36 cellular contexts compared by ENCODE assay signal in genomic region chr16:86205521-86206245, GRCh38.
"Had no signal": no experiment of that assay in that cellular context is flagged by ENCODE, and none has a peak within 500 bp of the region (broad histone marks: within the 10 kb centered on the region; RNA-seq: fewer than 3 reads in every experiment).

No MANE protein-coding gene starts in this region.

- H3K4me3 ChIP-seq: ascending aorta, Peyer's patch had no signal

- H3K9me3 ChIP-seq: ascending aorta, Peyer's patch had no signal

- DNase-seq: activated CD4-positive, alpha-beta T cell treated with anti-CD3 and anti-CD28 coated beads for 36 hours; activated CD4-positive, alpha-beta T cell treated with anti-CD3 and anti-CD28 coated beads, Interleukin-2, amount 10 ng/mL, durations not matched to agents 7 days and 5 days; activated CD4-positive, alpha-beta T cell treated with anti-CD3 and anti-CD28 coated beads, Interleukin-2, amount 50 U/mL, for 48 hours; activated CD8-positive, alpha-beta T cell treated with anti-CD3 and anti-CD28 coated beads, Interleukin-2, amount 10 ng/mL, durations not matched to agents 7 days and 5 days; activated gamma-delta T cell; activated naive CD4-positive, alpha-beta T cell treated with Interleukin-2 at 50 U/mL for 16 hours; activated naive CD8-positive, alpha-beta T cell treated with anti-CD3 and anti-CD28 coated beads, Interleukin-2, amount 10 ng/mL, durations not matched to agents 7 days and 5 days; activated T-cell treated with anti-CD3 and anti-CD28 coated beads, Interleukin-2, amount 50 U/mL, for 24 hours; amygdala; Karpas-422; KBM-7; NCI-H1105; NCI-H1417 treated with DMSO at 0.1 percent for 48 hours; NCI-H187 treated with DMSO at 0.1 percent for 48 hours; NCI-H2081; NCI-H2171 treated with DMSO at 0.1 percent for 48 hours; NCI-H2227 treated with DMSO at 0.1 percent for 48 hours; NCI-H446 treated with DMSO at 0.1 percent for 48 hours; NCI-H524; NCI-H69; NK-92 treated with Interleukin-12 subunit alpha and Interleukin-12 subunit beta, amount 100 ng/mL, for 24 hours; PC-3; Peyer's patch; RPMI8226; SHP77 treated with DMSO at 0.1 percent for 48 hours; SW 1271; T-helper 1 cell; T-helper 2 cell; T-helper 9 cell had no signal

- H3K4me3 Mint-ChIP-seq: activated CD4-positive, alpha-beta T cell treated with anti-CD3 and anti-CD28 coated beads for 36 hours; activated CD4-positive, alpha-beta T cell treated with anti-CD3 and anti-CD28 coated beads, Interleukin-2, amount 10 ng/mL, durations not matched to agents 7 days and 5 days; activated CD8-positive, alpha-beta T cell treated with anti-CD3 and anti-CD28 coated beads, Interleukin-2, amount 10 ng/mL, durations not matched to agents 7 days and 5 days; activated naive CD4-positive, alpha-beta T cell treated with anti-CD3 and anti-CD28 coated beads, Interleukin-2, amount 50 U/mL, for 24 hours; activated naive CD8-positive, alpha-beta T cell treated with anti-CD3 and anti-CD28 coated beads, Interleukin-2, amount 10 ng/mL, durations not matched to agents 7 days and 5 days; activated T-cell treated with anti-CD3 and anti-CD28 coated beads, Interleukin-2, amount 50 U/mL, for 24 hours; IgD-negative memory B cell; WTC11 had no signal

- H3K4me1 ChIP-seq: ascending aorta had no signal

- ATAC-seq: activated CD4-positive, alpha-beta T cell treated with anti-CD3 and anti-CD28 coated beads for 36 hours; activated CD4-positive, CD25-positive, alpha-beta regulatory T cell treated with anti-CD3 and anti-CD28 coated beads, Interleukin-2, amount 50 U/mL, for 24 hours; activated CD8-positive, alpha-beta T cell treated with anti-CD3 and anti-CD28 coated beads, Interleukin-2, amount 10 ng/mL, durations not matched to agents 7 days and 5 days; PC-3; SK-N-SH treated with all-trans-retinoic acid at 6 μM for 48 hours; WTC11 had no signal

- H3K36me3 ChIP-seq: ascending aorta, Peyer's patch had no signal

- H3K36me3 Mint-ChIP-seq: activated naive CD4-positive, alpha-beta T cell treated with anti-CD3 and anti-CD28 coated beads, Interleukin-2, amount 50 U/mL, for 24 hours; activated naive CD8-positive, alpha-beta T cell treated with anti-CD3 and anti-CD28 coated beads, Interleukin-2, amount 10 ng/mL, durations not matched to agents 7 days and 5 days had no signal

- H3K27ac ChIP-seq: ascending aorta had no signal

- H3K27me3 ChIP-seq: ascending aorta, Peyer's patch had no signal

- H3K4me1 Mint-ChIP-seq: activated CD4-positive, alpha-beta T cell treated with anti-CD3 and anti-CD28 coated beads for 36 hours; activated CD4-positive, alpha-beta T cell treated with anti-CD3 and anti-CD28 coated beads, Interleukin-2, amount 10 ng/mL, durations not matched to agents 7 days and 5 days; activated naive CD4-positive, alpha-beta T cell treated with anti-CD3 and anti-CD28 coated beads, Interleukin-2, amount 50 U/mL, for 24 hours; activated naive CD8-positive, alpha-beta T cell treated with anti-CD3 and anti-CD28 coated beads, Interleukin-2, amount 10 ng/mL, durations not matched to agents 7 days and 5 days had no signal

- H3K27ac Mint-ChIP-seq: activated CD4-positive, alpha-beta T cell treated with anti-CD3 and anti-CD28 coated beads for 36 hours; activated CD4-positive, alpha-beta T cell treated with anti-CD3 and anti-CD28 coated beads, Interleukin-2, amount 10 ng/mL, durations not matched to agents 7 days and 5 days; activated CD8-positive, alpha-beta T cell treated with anti-CD3 and anti-CD28 coated beads, Interleukin-2, amount 10 ng/mL, durations not matched to agents 7 days and 5 days; activated naive CD4-positive, alpha-beta T cell treated with anti-CD3 and anti-CD28 coated beads, Interleukin-2, amount 50 U/mL, for 24 hours; activated naive CD8-positive, alpha-beta T cell treated with anti-CD3 and anti-CD28 coated beads, Interleukin-2, amount 10 ng/mL, durations not matched to agents 7 days and 5 days; activated T-cell treated with anti-CD3 and anti-CD28 coated beads, Interleukin-2, amount 50 U/mL, for 24 hours; activated T-helper 2 cell treated with anti-CD3 and anti-CD28 coated beads, Interferon-gamma antibody, Interleukin-2, Interleukin-4, amounts not matched to agents 10 μg/mL and 5 μg/mL and 100 μg/mL, durations not matched to agents 14 hours and 24 hours and 36 hours; IgD-negative memory B cell; WTC11 had no signal

- H3K9me3 Mint-ChIP-seq: activated CD4-positive, alpha-beta T cell treated with anti-CD3 and anti-CD28 coated beads, Interleukin-2, amount 10 ng/mL, durations not matched to agents 7 days and 5 days; activated naive CD4-positive, alpha-beta T cell treated with anti-CD3 and anti-CD28 coated beads, Interleukin-2, amount 50 U/mL, for 24 hours; activated naive CD8-positive, alpha-beta T cell treated with anti-CD3 and anti-CD28 coated beads, Interleukin-2, amount 10 ng/mL, durations not matched to agents 7 days and 5 days; activated T-cell treated with anti-CD3 and anti-CD28 coated beads, Interleukin-2, amount 50 U/mL, for 24 hours; activated T-helper 2 cell treated with anti-CD3 and anti-CD28 coated beads, Interferon-gamma antibody, Interleukin-2, Interleukin-4, amounts not matched to agents 10 μg/mL and 5 μg/mL and 100 μg/mL, durations not matched to agents 14 hours and 24 hours and 36 hours had no signal
